Comparison of ENCODE assay signal across 12 cellular contexts in the genomic region with DNA sequence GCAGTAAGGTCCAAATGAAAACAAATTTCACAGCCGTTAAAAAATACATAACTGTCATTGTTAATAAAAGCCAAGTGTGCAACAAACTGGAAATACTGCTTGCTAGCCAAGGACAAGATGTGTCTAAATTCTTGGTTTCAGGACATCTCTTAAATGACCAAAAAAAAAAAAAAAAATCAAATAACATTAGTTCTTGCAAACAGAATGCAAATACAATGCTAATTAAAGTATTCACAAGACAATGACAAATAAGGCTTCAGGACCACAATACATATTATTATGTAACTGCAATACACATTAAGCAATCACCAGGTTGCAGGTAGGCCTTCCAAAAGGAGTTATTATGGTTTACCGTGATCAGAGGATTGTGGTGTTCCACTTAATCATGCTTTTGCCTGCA. TPM values are rescaled to one million over a fixed set of nuclear protein-coding genes. Genes with fewer than 3 reads are reported as not detected.
DNase-seq lines count a peak whose midpoint lies in the region; ATAC-seq and TF ChIP-seq lines count a peak whose summit lies in the region.
"Had no signal": no experiment of that assay in that cellular context is flagged by ENCODE, and none has a peak within 500 bp of the region (broad histone marks: within the 10 kb centered on the region; RNA-seq: fewer than 3 reads in every experiment).

No MANE protein-coding gene starts in this region.

- H3K27me3 ChIP-seq in AG04450 (ENCODE audit: control insufficient read depth, insufficient read depth, low read length) (no peaks in the 10 kb centered on the region), endodermal cell (ENCODE audit: control insufficient read depth, insufficient read depth, low read length, poor library complexity, severe bottlenecking) (no peaks in the 10 kb centered on the region), neural progenitor cell (peaks cover 7% of the 10 kb centered on the region)
- H3K27me3 ChIP-seq in CD4-positive, alpha-beta T cell (ENCODE audit: control insufficient read depth, insufficient read depth, low read length), result no peaks in the 10 kb centered on the region

- H3K36me3 ChIP-seq in endodermal cell (ENCODE audit: control insufficient read depth, insufficient read depth, low read length), result peaks cover 11% of the 10 kb centered on the region
- no peaks in the 10 kb centered on the region for H3K36me3 ChIP-seq in neural progenitor cell

- TF ChIP-seq POLR2A in NB4 (IDR thresholded peaks at IDR 0.05; ENCODE audit: extremely low read depth, insufficient read length), result no peak

- H3K9me3 Mint-ChIP-seq in endodermal cell, result no peaks in the 10 kb centered on the region
- H3K9me3 Mint-ChIP-seq in neural progenitor cell, result no peaks in the 10 kb centered on the region
- no peaks in the 10 kb centered on the region for H3K9me3 Mint-ChIP-seq in CD4-positive, alpha-beta T cell
- H3K9me3 Mint-ChIP-seq: activated naive CD4-positive, alpha-beta T cell treated with anti-CD3 and anti-CD28 coated beads, Interleukin-2, amount 10 ng/mL, durations not matched to agents 7 days and 5 days had no signal

- H2AFZ ChIP-seq in neural progenitor cell (replicated peaks), result no peak overlapping the region

- POLR2A ChIA-PET in AG04450 (lab: Yijun Ruan, JAX), result no interaction called here
- POLR2A ChIA-PET in CD4-positive, alpha-beta T cell (lab: Charles Lee), result no interaction called here

- H4K20me1 ChIP-seq in neural progenitor cell (ENCODE audit: low read depth), result peaks cover 68% of the 10 kb centered on the region

- WGBS in endodermal cell (ENCODE audit: insufficient coverage in 1 of 2, insufficient read length in 1 of 2), 2 experiments, result 30 to 34% methylated on average over 2 of the region's 2 CpGs

- H3K79me2 ChIP-seq in neural progenitor cell (ENCODE audit: low read depth), result peaks cover 82% of the 10 kb centered on the region

- ATAC-seq in CD4-positive, alpha-beta T cell (ENCODE audit: poor library complexity), result no peak

- peak overlapping the region; percentile 95 for H3K4me2 ChIP-seq in neural progenitor cell

- H3K4me1 Mint-ChIP-seq in endodermal cell, result peaks cover 22% of the 10 kb centered on the region
- peaks cover 17% of the 10 kb centered on the region for H3K4me1 Mint-ChIP-seq in neural progenitor cell
- peaks cover 20% of the 10 kb centered on the region for H3K4me1 Mint-ChIP-seq in CD4-positive, alpha-beta T cell (ENCODE audit: low read depth)

- no peak overlapping the region for H3K9ac ChIP-seq in endodermal cell (ENCODE audit: extremely low read depth, low read length, poor library complexity, severe bottlenecking)
- no peak overlapping the region for H3K9ac ChIP-seq in neural progenitor cell

- H3K27me3 Mint-ChIP-seq in endodermal cell (ENCODE audit: insufficient read depth) (peaks cover 2% of the 10 kb centered on the region), neural progenitor cell (ENCODE audit: insufficient read depth, low read depth) (no peaks in the 10 kb centered on the region)
- H3K27me3 Mint-ChIP-seq in CD4-positive, alpha-beta T cell, result no peaks in the 10 kb centered on the region
- H3K27me3 Mint-ChIP-seq: activated naive CD4-positive, alpha-beta T cell treated with anti-CD3 and anti-CD28 coated beads, Interleukin-2, amount 10 ng/mL, durations not matched to agents 7 days and 5 days had no signal

- H3K4me1 ChIP-seq in endodermal cell (ENCODE audit: control insufficient read depth, insufficient read depth, low read length) (no peaks in the 10 kb centered on the region), neural progenitor cell (peaks cover 48% of the 10 kb centered on the region)

- H3K4me3 ChIP-seq in AG04450 (ENCODE audit: low read depth, low read length), result peak overlapping the region; percentile 81
- H3K4me3 ChIP-seq in NB4 (ENCODE audit: low read depth, low read length), result peak overlapping the region; percentile 25
- H3K4me3 ChIP-seq in endodermal cell (ENCODE audit: low read length), result peak overlapping the region; percentile 85
- peak overlapping the region; percentile 98 for H3K4me3 ChIP-seq in neural progenitor cell

- H3K27ac Mint-ChIP-seq in endodermal cell, result no peak overlapping the region
- H3K27ac Mint-ChIP-seq in neural progenitor cell, result no peak overlapping the region
- no peak overlapping the region for H3K27ac Mint-ChIP-seq in CD4-positive, alpha-beta T cell

- H3K4me3 Mint-ChIP-seq in endodermal cell, result peak overlapping the region; percentile 80
- no peak overlapping the region for H3K4me3 Mint-ChIP-seq in neural progenitor cell
- H3K4me3 Mint-ChIP-seq in CD4-positive, alpha-beta T cell, result no peak overlapping the region

- DNase-seq in AG04450 (ENCODE audit: low read depth, low spot score) (no peak), NB4 (ENCODE audit: low read depth) (no peak), endodermal cell (no peak), neural progenitor cell (ENCODE audit: low spot score) (no peak), NCI-H2227 treated with DMSO at 0.1 percent for 48 hours (lab: John Stamatoyannopoulos, UW) (no peak), middle frontal gyrus (ENCODE audit: extremely low spot score, low spot score) (no peak), COLO668 (lab: John Stamatoyannopoulos, UW; ENCODE audit: unreplicated experiment) (no peak)
- DNase-seq in CD4-positive, alpha-beta T cell, result no peak
- DNase-seq: activated naive CD4-positive, alpha-beta T cell treated with anti-CD3 and anti-CD28 coated beads, Interleukin-2, amount 10 ng/mL, durations not matched to agents 7 days and 5 days; COR-L47; NCI-H1092 treated with DMSO at 0.1 percent for 48 hours; stimulated activated CD4-positive, alpha-beta T cell treated with anti-CD3 and anti-CD28 coated beads, Interleukin-4, amount 100 ng/mL, for 24 hours had no signal

- CTCF ChIA-PET in AG04450 (lab: Charles Lee), result no interaction called here
- CTCF ChIA-PET in CD4-positive, alpha-beta T cell (lab: Charles Lee), result no interaction called here

- H3K9me3 ChIP-seq in AG04450 (ENCODE audit: control insufficient read depth, insufficient read depth, low read length), result no peaks in the 10 kb centered on the region; the same call in 1 of the 2 replicates
- no peaks in the 10 kb centered on the region for H3K9me3 ChIP-seq in endodermal cell (ENCODE audit: control insufficient read depth, low read length)
- no peaks in the 10 kb centered on the region for H3K9me3 ChIP-seq in neural progenitor cell (ENCODE audit: low read depth)
- H3K9me3 ChIP-seq in CD4-positive, alpha-beta T cell (ENCODE audit: control insufficient read depth, low read length), result no peaks in the 10 kb centered on the region

- H3K27ac ChIP-seq in AG04450 (ENCODE audit: low read depth, low read length) (no peak overlapping the region), endodermal cell (ENCODE audit: low read depth, low read length) (no peak overlapping the region), neural progenitor cell (no peak overlapping the region)
- H3K27ac ChIP-seq in CD4-positive, alpha-beta T cell (ENCODE audit: low read depth, low read length), result no peak overlapping the region

- H3F3A ChIP-seq in neural progenitor cell (ENCODE audit: low read depth), result peaks cover 6% of the 10 kb centered on the region

- intact Hi-C loops in CD4-positive, alpha-beta T cell (cut with DNase I, micrococcal nuclease), result loop anchor here (5.0 to 10.0 kb wide), 3 partner anchors 165 to 1283 kb away; partner anchors contain the start of genes OTUD1 (in 1 of the 2) and PRTFDC1 (in 1 of the 2)

- H3K36me3 Mint-ChIP-seq in endodermal cell (ENCODE audit: low read depth) (no peaks in the 10 kb centered on the region), neural progenitor cell (peaks cover 9% of the 10 kb centered on the region)
- peaks cover 6% of the 10 kb centered on the region for H3K36me3 Mint-ChIP-seq in CD4-positive, alpha-beta T cell (ENCODE audit: low read depth)

- TF ChIP-seq CTCF in AG04450 (IDR thresholded peaks at IDR 0.05; ENCODE audit: low read depth, low read length) (no peak), NB4 (IDR thresholded peaks at IDR 0.05; ENCODE audit: low read depth, low read length) (no peak), endodermal cell (conservative IDR thresholded peaks at IDR 0.05) (no peak), neural progenitor cell (IDR thresholded peaks at IDR 0.05) (no peak)
- TF ChIP-seq CTCF in CD4-positive, alpha-beta T cell (IDR thresholded peaks at IDR 0.05), result no peak

RNA-seq across cellular contexts. Expression of gene ARHGAP21, which starts 3.6 kb away (rescaled TPM):
- polyA plus RNA-seq in AG04450 (2011; rRNA removed), result 93.1 and 126 TPM in 2 replicates
- polyA minus RNA-seq in AG04450 (2011; rRNA and poly(A)+ RNA removed), result 126 and 169 TPM in 2 replicates
- 10 to 100 TPM; 51.6 to 69.7 TPM for total RNA-seq in endodermal cell
- polyA plus RNA-seq in endodermal cell (2013, experiment 1 of 2), result 88.3 TPM
- polyA plus RNA-seq in endodermal cell (2013, experiment 2 of 2), result 94.2 TPM
- 58.8 and 65.7 TPM in 2 replicates for total RNA-seq in neural progenitor cell (ENCODE audit: low replicate concordance)
- 10 to 100 TPM; 38.4 to 43.4 TPM for total RNA-seq in CD4-positive, alpha-beta T cell

Comparison
In these comparisons a context has a peak if more than half of its experiments do, and no peak if none do; other contexts are left out.
1. H3K4me3 ChIP-seq: peak in every context shown above with its lines; median percentile 98 in neural progenitor cell; 85 in endodermal cell; 81 in AG04450; 25 in NB4.